8 cellular contexts compared by ENCODE assay signal in the genomic region with DNA sequence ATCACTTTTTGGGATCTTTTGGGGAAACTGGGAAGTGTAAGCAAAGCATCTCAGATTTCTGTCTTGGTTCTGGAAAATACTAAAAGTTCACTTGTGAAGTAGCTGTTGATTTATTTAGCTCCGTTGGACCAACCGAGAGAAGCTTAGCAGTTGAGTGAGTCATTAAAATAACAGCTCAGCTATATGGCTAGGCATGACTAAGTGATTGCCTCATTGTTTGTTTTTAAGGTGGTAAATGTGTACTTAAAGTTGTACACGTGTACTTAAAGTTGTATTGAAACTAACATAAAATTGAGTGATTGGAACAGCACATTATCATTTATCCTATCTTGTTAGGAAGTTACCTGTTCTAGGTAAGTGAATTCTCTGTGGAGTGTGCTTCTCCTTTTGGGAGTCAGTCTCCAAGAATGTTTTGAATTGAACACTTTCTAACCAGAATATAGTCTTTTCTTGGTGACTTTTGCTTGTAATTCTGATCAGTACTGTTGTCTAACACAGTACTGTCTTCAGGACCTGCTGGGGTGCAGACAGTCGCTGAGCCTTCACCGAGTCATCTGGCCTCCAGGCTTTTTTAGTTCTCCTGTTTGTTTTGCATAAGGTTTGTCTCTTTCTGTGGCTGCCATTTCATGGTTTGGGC. TPM values are rescaled to one million over a fixed set of nuclear protein-coding genes. Genes with fewer than 3 reads are reported as not detected.
A peak's percentile ranks its signal among the peaks of the same experiment; 100 is the strongest.
DNase-seq lines count a peak whose midpoint lies in the region; ATAC-seq lines count a peak whose summit lies in the region.

No MANE protein-coding gene starts in this region.

- no peak for ATAC-seq in HG03108 (IDR thresholded peaks at IDR 0.05; ENCODE audit: unreplicated experiment)

- peak overlapping the region; percentile 61 for H3K4me3 Mint-ChIP-seq in activated naive CD4-positive, alpha-beta T cell treated with anti-CD3 and anti-CD28 coated beads, Interleukin-2, amount 50 U/mL, for 24 hours

- H3K27me3 Mint-ChIP-seq in activated naive CD4-positive, alpha-beta T cell treated with anti-CD3 and anti-CD28 coated beads, Interleukin-2, amount 50 U/mL, for 24 hours: no peaks in the 10 kb centered on the region

- peak overlapping the region; percentile 29; the same call in 1 of the 2 replicates for H3K4me3 ChIP-seq in HUES6 (ENCODE audit: low read depth, low read length)
- H3K4me3 ChIP-seq in skeletal muscle satellite cell (ENCODE audit: low read length): peak overlapping the region; percentile 57

- no peaks in the 10 kb centered on the region for H3K9me3 ChIP-seq in HUES6 (ENCODE audit: control insufficient read depth, insufficient read depth, low read depth, low read length)
- H3K9me3 ChIP-seq in skeletal muscle satellite cell (replicated peaks; ENCODE audit: low read length): no peaks in the 10 kb centered on the region

- peak overlapping the region; percentile 20; the same call in 1 of the 2 replicates for H3K27ac ChIP-seq in HUES6 (ENCODE audit: low read depth, low read length)

- peak overlapping the region; percentile 31 for H3K9ac ChIP-seq in HUES6 (ENCODE audit: low read length)
- peak overlapping the region; percentile 6 for H3K9ac ChIP-seq in skeletal muscle satellite cell (ENCODE audit: low read depth, low read length)

- peak overlapping the region; percentile 99 for H3K4me2 ChIP-seq in skeletal muscle satellite cell (ENCODE audit: low read length)

- H3K27ac Mint-ChIP-seq in activated naive CD4-positive, alpha-beta T cell treated with anti-CD3 and anti-CD28 coated beads, Interleukin-2, amount 50 U/mL, for 24 hours: peak overlapping the region; percentile 81

- H3K4me1 Mint-ChIP-seq in activated naive CD4-positive, alpha-beta T cell treated with anti-CD3 and anti-CD28 coated beads, Interleukin-2, amount 50 U/mL, for 24 hours: peaks cover 66% of the 10 kb centered on the region

- H3K9me3 Mint-ChIP-seq in activated naive CD4-positive, alpha-beta T cell treated with anti-CD3 and anti-CD28 coated beads, Interleukin-2, amount 50 U/mL, for 24 hours: no peaks in the 10 kb centered on the region

- DNase-seq in activated naive CD4-positive, alpha-beta T cell treated with Interleukin-2 at 50 U/mL for 16 hours: no peak
- DNase-seq in T1000 (lab: John Stamatoyannopoulos, UW) (peak; percentile 21), fibroblast of peridontal ligament (ENCODE audit: extremely low read depth) (peak; percentile 95)
- DNase-seq in activated CD8-positive, alpha-beta memory T cell treated with anti-CD3 and anti-CD28 coated beads, Interleukin-2, amount 50 U/mL, for 48 hours: no peak

- H3K27me3 ChIP-seq in HUES6 (ENCODE audit: control insufficient read depth, insufficient read depth, low read length): no peaks in the 10 kb centered on the region
- H3K27me3 ChIP-seq in skeletal muscle satellite cell (ENCODE audit: control insufficient read depth, insufficient read depth, low read length): no peaks in the 10 kb centered on the region

- peaks cover 5% of the 10 kb centered on the region for H3K36me3 Mint-ChIP-seq in activated naive CD4-positive, alpha-beta T cell treated with anti-CD3 and anti-CD28 coated beads, Interleukin-2, amount 50 U/mL, for 24 hours

- H3K36me3 ChIP-seq in HUES6 (ENCODE audit: control insufficient read depth, insufficient read depth, low read length) (peaks cover 31% of the 10 kb centered on the region), skeletal muscle satellite cell (ENCODE audit: insufficient read depth, low read length) (peaks cover 31% of the 10 kb centered on the region)

- H3K4me1 ChIP-seq in HUES6 (ENCODE audit: control insufficient read depth, insufficient read depth, low read length) (peaks cover 39% of the 10 kb centered on the region), skeletal muscle satellite cell (ENCODE audit: control insufficient read depth, insufficient read depth, low read length) (peaks cover 44% of the 10 kb centered on the region)

RNA-seq across cellular contexts. Expression of gene DCUN1D2, which starts 2.9 kb away (rescaled TPM):
- total RNA-seq in skeletal muscle satellite cell (2012; rRNA removed): 6.8 and 10.3 TPM in 2 replicates

RNA-seq across cellular contexts. Expression of gene ADPRHL1, which starts 40.1 kb away (rescaled TPM):
- 3.9 and 4.8 TPM in 2 replicates for total RNA-seq in skeletal muscle satellite cell (2012; rRNA removed)

Comparison
In these comparisons a context has a peak if more than half of its experiments do, and no peak if none do; other contexts are left out.
1. DNase-seq: peak in T1000 (single experiment) and fibroblast of peridontal ligament (single experiment); none in activated naive CD4-positive, alpha-beta T cell treated with Interleukin-2 at 50 U/mL for 16 hours (single experiment) and activated CD8-positive, alpha-beta memory T cell treated with anti-CD3 and anti-CD28 coated beads, Interleukin-2, amount 50 U/mL, for 48 hours (single experiment).